ENCODE assay signal across 8 cellular contexts in the genomic region with DNA sequence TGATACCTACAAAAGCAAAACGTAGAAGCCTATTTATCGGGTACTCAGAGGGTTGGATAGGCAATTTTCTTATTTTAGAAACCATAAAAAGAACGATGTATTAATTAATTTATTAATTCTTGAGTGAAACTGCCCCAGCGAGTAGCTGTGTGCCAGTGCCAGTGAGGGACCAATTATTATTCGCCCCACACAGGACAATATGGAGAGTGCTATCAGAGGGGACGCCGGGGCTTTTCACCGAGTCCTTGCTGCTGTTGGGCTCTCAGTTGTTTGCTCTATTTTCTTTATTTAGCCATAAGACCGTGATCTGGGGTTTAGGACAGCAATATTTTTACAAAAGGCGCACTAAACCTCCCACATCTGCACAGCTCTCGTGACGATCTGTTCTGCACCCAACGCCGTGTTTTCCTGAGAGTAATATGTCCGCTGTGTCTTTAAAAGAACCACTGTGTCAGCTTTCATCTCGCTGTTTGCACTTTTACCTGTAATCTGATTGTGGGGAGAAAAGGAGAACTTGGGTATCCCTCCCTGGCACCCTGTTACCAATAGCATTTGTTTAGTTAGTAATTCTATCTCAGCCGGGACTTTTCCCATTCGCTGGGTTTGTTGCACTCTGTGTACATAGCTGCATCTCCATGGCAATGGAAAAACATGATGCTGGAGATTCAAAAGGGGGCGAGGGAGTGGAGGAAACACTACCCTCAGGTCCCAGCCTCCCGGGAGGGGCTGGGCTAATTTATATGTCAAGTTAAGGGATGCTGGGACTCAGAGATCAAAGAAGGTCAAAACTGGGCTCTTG.
A peak's percentile ranks its signal among the peaks of the same experiment; 100 is the strongest.
DNase-seq lines count a peak whose midpoint lies in the region; ATAC-seq, FAIRE-seq and TF ChIP-seq lines count a peak whose summit lies in the region.

No MANE protein-coding gene starts in this region.

- no peak overlapping the region for H3K4me3 Mint-ChIP-seq in dendritic cell treated with granulocyte-macrophage colony-stimulating factor and Interleukin-4, amounts not matched to agents 40 ng/mL and 50 ng/mL, for 4 days

- intact Hi-C loops in dendritic cell treated with granulocyte-macrophage colony-stimulating factor and Interleukin-4, amounts not matched to agents 40 ng/mL and 50 ng/mL, for 4 days (cut with micrococcal nuclease): no loop called here

- ATAC-seq in GM19455 (IDR thresholded peaks at IDR 0.05; ENCODE audit: unreplicated experiment): no peak

- CTCF ChIA-PET in HEK293T (lab: Yijun Ruan, JAX): interaction anchor here (0.6 to 1.1 kb wide), 2 partner anchors 133 to 1730 kb away, joined by 3 to 4 read pairs; no protein-coding TSS in a partner anchor

- peak overlapping the region; percentile 33 for H3K27ac Mint-ChIP-seq in dendritic cell treated with granulocyte-macrophage colony-stimulating factor and Interleukin-4, amounts not matched to agents 40 ng/mL and 50 ng/mL, for 4 days

- peak; percentile 53 for DNase-seq in HEK293T (ENCODE audit: extremely low spot score)
- peak; percentile 98 for DNase-seq in NCI-H510A treated with DMSO at 0.1 percent for 48 hours (lab: John Stamatoyannopoulos, UW)
- peak; percentile 21 for DNase-seq in medulla oblongata (ENCODE audit: extremely low spot score)
- peak; percentile 61 for DNase-seq in urothelium cell line (ENCODE audit: low spot score)
- no peak for DNase-seq in RKO (ENCODE audit: low spot score)
- DNase-seq in T1000 (lab: John Stamatoyannopoulos, UW): no peak

- POLR2A ChIA-PET in HEK293T (lab: Yijun Ruan, JAX): interaction anchor here (0.8 kb wide), 1 partner anchor 32 kb away, joined by 5 read pairs; no protein-coding TSS in a partner anchor

- peaks cover 33% of the 10 kb centered on the region for H3K4me1 Mint-ChIP-seq in dendritic cell treated with granulocyte-macrophage colony-stimulating factor and Interleukin-4, amounts not matched to agents 40 ng/mL and 50 ng/mL, for 4 days (ENCODE audit: low read depth)

- H3K36me3 Mint-ChIP-seq in dendritic cell treated with granulocyte-macrophage colony-stimulating factor and Interleukin-4, amounts not matched to agents 40 ng/mL and 50 ng/mL, for 4 days (ENCODE audit: low read depth): no peaks in the 10 kb centered on the region

- peaks cover 3% of the 10 kb centered on the region for H3K27me3 Mint-ChIP-seq in dendritic cell treated with granulocyte-macrophage colony-stimulating factor and Interleukin-4, amounts not matched to agents 40 ng/mL and 50 ng/mL, for 4 days

- no peaks in the 10 kb centered on the region for H3K9me3 Mint-ChIP-seq in dendritic cell treated with granulocyte-macrophage colony-stimulating factor and Interleukin-4, amounts not matched to agents 40 ng/mL and 50 ng/mL, for 4 days

- FAIRE-seq in urothelium cell line (lab: Jason Lieb, UNC): no peak

TF ChIP-seq in HEK293T, 16 proteins besides CTCF, POLR2A, EP300 and RAD21:
- TF ChIP-seq FOXK2 (IDR thresholded peaks at IDR 0.05) (no peak), NFRKB (IDR thresholded peaks at IDR 0.05) (no peak), TARDBP (IDR thresholded peaks at IDR 0.05) (no peak), ARNT (IDR thresholded peaks at IDR 0.05) (no peak), ELF4 (IDR thresholded peaks at IDR 0.05) (no peak), CTBP1 (IDR thresholded peaks at IDR 0.05; ENCODE audit: borderline replicate concordance) (no peak), LEF1 (IDR thresholded peaks at IDR 0.05; ENCODE audit: borderline replicate concordance) (no peak), L3MBTL2 (conservative IDR thresholded peaks at IDR 0.05) (no peak), SP1 (IDR thresholded peaks at IDR 0.05) (no peak), BHLHE40 (IDR thresholded peaks at IDR 0.05; ENCODE audit: borderline replicate concordance) (no peak), ZNF384 (IDR thresholded peaks at IDR 0.05) (no peak)
- TF ChIP-seq, protein P1, sequence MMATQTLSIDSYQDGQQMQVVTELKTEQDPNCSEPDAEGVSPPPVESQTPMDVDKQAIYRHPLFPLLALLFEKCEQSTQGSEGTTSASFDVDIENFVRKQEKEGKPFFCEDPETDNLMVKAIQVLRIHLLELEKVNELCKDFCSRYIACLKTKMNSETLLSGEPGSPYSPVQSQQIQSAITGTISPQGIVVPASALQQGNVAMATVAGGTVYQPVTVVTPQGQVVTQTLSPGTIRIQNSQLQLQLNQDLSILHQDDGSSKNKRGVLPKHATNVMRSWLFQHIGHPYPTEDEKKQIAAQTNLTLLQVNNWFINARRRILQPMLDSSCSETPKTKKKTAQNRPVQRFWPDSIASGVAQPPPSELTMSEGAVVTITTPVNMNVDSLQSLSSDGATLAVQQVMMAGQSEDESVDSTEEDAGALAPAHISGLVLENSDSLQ (IDR thresholded peaks at IDR 0.05): no peak

Comparison
In these comparisons a context has a peak if more than half of its experiments do, and no peak if none do; other contexts are left out.
1. DNase-seq: peak in HEK293T (single experiment), NCI-H510A treated with DMSO at 0.1 percent for 48 hours (single experiment), medulla oblongata (single experiment) and urothelium cell line (single experiment); none in RKO (single experiment) and T1000 (single experiment).